ENCODE assay signal across 1 cellular context in the genomic region with DNA sequence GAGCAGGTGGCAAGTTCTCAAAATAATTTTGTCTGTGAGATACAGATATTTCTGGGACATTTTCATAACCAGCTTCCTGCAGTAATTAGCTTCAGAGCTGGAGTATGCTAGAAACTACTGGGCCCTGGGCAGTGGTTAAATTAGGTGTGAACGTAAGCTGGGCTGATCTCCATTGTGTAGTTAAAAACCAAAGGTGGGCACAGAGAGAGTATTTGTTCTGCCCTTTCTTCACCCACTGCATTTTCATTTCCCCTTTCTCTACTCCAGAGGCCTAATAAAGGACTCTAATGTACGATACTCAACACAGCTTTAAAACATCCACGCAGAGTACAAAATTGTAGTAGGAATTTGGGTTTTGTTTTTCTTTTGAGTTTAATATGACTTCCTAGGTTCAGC.
TF ChIP-seq lines count a peak whose summit lies in the region.

No MANE protein-coding gene starts in this region.

TF ChIP-seq in GM12878, 131 proteins besides CTCF, POLR2A, EP300 and RAD21 (continued from another document and continues in another):
- no peak for TF ChIP-seq ZBTB4 (CRISPR knock-in tag; IDR thresholded peaks at IDR 0.05)
- peak; percentile 92 to 94 for TF ChIP-seq IKZF2 (IDR thresholded peaks at IDR 0.05)
- peak; percentile 97 for TF ChIP-seq MTA2 (IDR thresholded peaks at IDR 0.05; ENCODE audit: low read depth)
- TF ChIP-seq ZNF622 (IDR thresholded peaks at IDR 0.05) = no peak
- no peak for TF ChIP-seq NFYA (IDR thresholded peaks at IDR 0.05; ENCODE audit: borderline replicate concordance, low read depth, low read length)
- TF ChIP-seq MYB (IDR thresholded peaks at IDR 0.05; ENCODE audit: borderline replicate concordance, low read depth, low read length) = no peak
- peak; percentile 35 for TF ChIP-seq SKIL (IDR thresholded peaks at IDR 0.05; ENCODE audit: low read depth, poor library complexity, severe bottlenecking)
- TF ChIP-seq PAX8 (IDR thresholded peaks at IDR 0.05) = no peak
- TF ChIP-seq FOXK2 (IDR thresholded peaks at IDR 0.05) = no peak
- no peak for TF ChIP-seq JUND (IDR thresholded peaks at IDR 0.05; ENCODE audit: low read depth, low read length)
- TF ChIP-seq CBFB (IDR thresholded peaks at IDR 0.05; ENCODE audit: low read depth) = no peak
- no peak for TF ChIP-seq ZBTB40 (IDR thresholded peaks at IDR 0.05; ENCODE audit: borderline replicate concordance)
- no peak for TF ChIP-seq TCF3 (IDR thresholded peaks at IDR 0.05; ENCODE audit: borderline replicate concordance, insufficient read depth, low read depth, low read length)
- TF ChIP-seq ZNF687 (IDR thresholded peaks at IDR 0.05) = peak; percentile 49; the same call in 1 of the 2 replicates
- no peak for TF ChIP-seq EGR1 (IDR thresholded peaks at IDR 0.05; ENCODE audit: borderline replicate concordance in 1 of 2, low read depth in 2 of 2, low read length in 2 of 2)
- no peak for TF ChIP-seq KAT2A (conservative IDR thresholded peaks at IDR 0.05; ENCODE audit: control insufficient read depth, low read depth, low read length)
- TF ChIP-seq NR2F1 (conservative IDR thresholded peaks at IDR 0.05) = peak; percentile 90
- 0 out of 2 replicates have a peak, but pooled peaks have one; percentile 21 for TF ChIP-seq IRF4 (IDR thresholded peaks at IDR 0.05; ENCODE audit: low read depth, low read length)
- no peak for TF ChIP-seq EED (IDR thresholded peaks at IDR 0.05; ENCODE audit: low read depth)
- peak; percentile 74 for TF ChIP-seq MEF2B (IDR thresholded peaks at IDR 0.05; ENCODE audit: partially characterized antibody, poor library complexity, severe bottlenecking)
- TF ChIP-seq BACH1 (IDR thresholded peaks at IDR 0.05; ENCODE audit: borderline replicate concordance) = peak; percentile 68; the same call in 1 of the 2 replicates
- peak; percentile 86 for TF ChIP-seq ZNF24 (IDR thresholded peaks at IDR 0.05)
- TF ChIP-seq, protein P1, sequence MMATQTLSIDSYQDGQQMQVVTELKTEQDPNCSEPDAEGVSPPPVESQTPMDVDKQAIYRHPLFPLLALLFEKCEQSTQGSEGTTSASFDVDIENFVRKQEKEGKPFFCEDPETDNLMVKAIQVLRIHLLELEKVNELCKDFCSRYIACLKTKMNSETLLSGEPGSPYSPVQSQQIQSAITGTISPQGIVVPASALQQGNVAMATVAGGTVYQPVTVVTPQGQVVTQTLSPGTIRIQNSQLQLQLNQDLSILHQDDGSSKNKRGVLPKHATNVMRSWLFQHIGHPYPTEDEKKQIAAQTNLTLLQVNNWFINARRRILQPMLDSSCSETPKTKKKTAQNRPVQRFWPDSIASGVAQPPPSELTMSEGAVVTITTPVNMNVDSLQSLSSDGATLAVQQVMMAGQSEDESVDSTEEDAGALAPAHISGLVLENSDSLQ (IDR thresholded peaks at IDR 0.05) = no peak
- peak; percentile 90 for TF ChIP-seq SPI1 (IDR thresholded peaks at IDR 0.05; ENCODE audit: borderline replicate concordance, insufficient read depth, low read depth, low read length)
- no peak for TF ChIP-seq ZBED1 (IDR thresholded peaks at IDR 0.05; ENCODE audit: borderline replicate concordance)
- TF ChIP-seq TARDBP (IDR thresholded peaks at IDR 0.05; ENCODE audit: borderline replicate concordance) = no peak
- no peak for TF ChIP-seq NRF1 (conservative IDR thresholded peaks at IDR 0.05; ENCODE audit: low read depth, low read length)
- TF ChIP-seq ELK1 (IDR thresholded peaks at IDR 0.05; ENCODE audit: low read depth, low read length) = no peak
- TF ChIP-seq ZSCAN29 (IDR thresholded peaks at IDR 0.05) = peak; percentile 71; the same call in 1 of the 2 replicates
- peak; percentile 46; the same call in 1 of the 2 replicates for TF ChIP-seq MLLT1 (IDR thresholded peaks at IDR 0.05)
- peak; percentile 98 for TF ChIP-seq DPF2 (IDR thresholded peaks at IDR 0.05)
- 0 out of 2 replicates have a peak, but pooled peaks have one; percentile 33 for TF ChIP-seq PAX5 (IDR thresholded peaks at IDR 0.05; ENCODE audit: borderline replicate concordance, low read depth, low read length)
- TF ChIP-seq, protein P2, sequence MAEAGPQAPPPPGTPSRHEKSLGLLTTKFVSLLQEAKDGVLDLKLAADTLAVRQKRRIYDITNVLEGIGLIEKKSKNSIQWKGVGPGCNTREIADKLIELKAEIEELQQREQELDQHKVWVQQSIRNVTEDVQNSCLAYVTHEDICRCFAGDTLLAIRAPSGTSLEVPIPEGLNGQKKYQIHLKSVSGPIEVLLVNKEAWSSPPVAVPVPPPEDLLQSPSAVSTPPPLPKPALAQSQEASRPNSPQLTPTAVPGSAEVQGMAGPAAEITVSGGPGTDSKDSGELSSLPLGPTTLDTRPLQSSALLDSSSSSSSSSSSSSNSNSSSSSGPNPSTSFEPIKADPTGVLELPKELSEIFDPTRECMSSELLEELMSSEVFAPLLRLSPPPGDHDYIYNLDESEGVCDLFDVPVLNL (IDR thresholded peaks at IDR 0.05; ENCODE audit: low read depth, low read length) = no peak
- TF ChIP-seq MYC (IDR thresholded peaks at IDR 0.05; ENCODE audit: insufficient read depth, insufficient read length, insufficient replicate concordance, low read length, severe bottlenecking) = no peak
- TF ChIP-seq ATF7 (IDR thresholded peaks at IDR 0.05; ENCODE audit: low read depth) = peak; percentile 60; the same call in 1 of the 2 replicates
- peak; percentile 94 for TF ChIP-seq HSF1 (IDR thresholded peaks at IDR 0.05; ENCODE audit: low read depth, low read length)
